16 cellular contexts compared by ENCODE assay signal in the genomic region with DNA sequence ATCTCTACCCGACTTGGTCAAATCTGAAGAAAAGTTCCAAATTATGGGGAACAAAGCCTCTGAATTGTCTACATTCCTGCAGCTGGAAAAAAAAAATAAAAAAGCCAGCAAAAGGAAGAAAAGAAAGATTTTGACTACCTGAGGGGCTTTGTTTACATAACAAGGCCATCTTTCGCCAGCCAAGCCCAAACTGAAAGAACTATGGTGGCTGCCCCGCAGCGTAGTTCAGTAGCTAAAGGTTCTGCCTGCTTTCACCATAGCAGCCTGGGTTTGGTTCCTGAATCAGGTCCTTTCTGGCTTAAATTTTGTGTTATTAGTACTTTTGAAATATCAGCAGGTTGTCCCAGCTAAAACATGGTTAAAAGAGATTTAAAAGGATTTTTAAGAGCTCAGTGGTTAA.
"Had no signal": no experiment of that assay in that cellular context is flagged by ENCODE, and none has a peak within 500 bp of the region (broad histone marks: within the 10 kb centered on the region; RNA-seq: fewer than 3 reads in every experiment).

No MANE protein-coding gene starts in this region.

- H3K27me3 ChIP-seq: body of pancreas, spleen, stomach had no signal

- H3K27me3 Mint-ChIP-seq: activated CD4-positive, alpha-beta memory T cell treated with anti-CD3 and anti-CD28 coated beads, Interleukin-2, amount 10 ng/mL, durations not matched to agents 7 days and 5 days; activated naive CD8-positive, alpha-beta T cell; activated T-cell treated with anti-CD3 and anti-CD28 coated beads, Interleukin-2, amount 50 U/mL, for 24 hours had no signal

- H3K9me3 ChIP-seq: thoracic aorta had no signal

- ATAC-seq: body of pancreas, sciatic nerve had no signal

- H3K4me1 ChIP-seq: body of pancreas, spleen, stomach had no signal

- H3K4me3 ChIP-seq: body of pancreas, spleen, stomach, thoracic aorta had no signal

- H3K9me3 Mint-ChIP-seq: activated CD4-positive, alpha-beta memory T cell treated with anti-CD3 and anti-CD28 coated beads, Interleukin-2, amount 10 ng/mL, durations not matched to agents 7 days and 5 days had no signal

- H3K36me3 ChIP-seq: stomach, thoracic aorta had no signal

- DNase-seq: activated CD4-positive, alpha-beta memory T cell treated with anti-CD3 and anti-CD28 coated beads, Interleukin-2, amount 10 ng/mL, durations not matched to agents 7 days and 5 days; activated CD4-positive, alpha-beta T cell treated with anti-CD3 and anti-CD28 coated beads for 4 hours; activated effector memory CD4-positive, alpha-beta T cell treated with anti-CD3 and anti-CD28 coated beads, Interleukin-2, amount 50 U/mL, for 16 hours; activated T-cell treated with anti-CD3 and anti-CD28 coated beads, Interleukin-2, amount 50 U/mL, for 24 hours; amniotic stem cell; body of pancreas; caudate nucleus; head of caudate nucleus; immature natural killer cell; nephron progenitor cell; spleen; stomach; T-helper 2 cell had no signal

- H3K27ac Mint-ChIP-seq: activated CD4-positive, alpha-beta memory T cell treated with anti-CD3 and anti-CD28 coated beads, Interleukin-2, amount 10 ng/mL, durations not matched to agents 7 days and 5 days; activated naive CD8-positive, alpha-beta T cell; activated T-cell treated with anti-CD3 and anti-CD28 coated beads, Interleukin-2, amount 50 U/mL, for 24 hours; immature natural killer cell had no signal

- H3K4me1 Mint-ChIP-seq: activated CD4-positive, alpha-beta memory T cell treated with anti-CD3 and anti-CD28 coated beads, Interleukin-2, amount 10 ng/mL, durations not matched to agents 7 days and 5 days; immature natural killer cell had no signal

- H3K4me3 Mint-ChIP-seq: activated CD4-positive, alpha-beta memory T cell treated with anti-CD3 and anti-CD28 coated beads, Interleukin-2, amount 10 ng/mL, durations not matched to agents 7 days and 5 days; activated naive CD8-positive, alpha-beta T cell; activated T-cell treated with anti-CD3 and anti-CD28 coated beads, Interleukin-2, amount 50 U/mL, for 24 hours; immature natural killer cell; nephron progenitor cell had no signal

- H3K27ac ChIP-seq: body of pancreas, spleen, stomach, thoracic aorta had no signal
